Comparison of ENCODE assay signal across 27 cellular contexts in the genomic region with DNA sequence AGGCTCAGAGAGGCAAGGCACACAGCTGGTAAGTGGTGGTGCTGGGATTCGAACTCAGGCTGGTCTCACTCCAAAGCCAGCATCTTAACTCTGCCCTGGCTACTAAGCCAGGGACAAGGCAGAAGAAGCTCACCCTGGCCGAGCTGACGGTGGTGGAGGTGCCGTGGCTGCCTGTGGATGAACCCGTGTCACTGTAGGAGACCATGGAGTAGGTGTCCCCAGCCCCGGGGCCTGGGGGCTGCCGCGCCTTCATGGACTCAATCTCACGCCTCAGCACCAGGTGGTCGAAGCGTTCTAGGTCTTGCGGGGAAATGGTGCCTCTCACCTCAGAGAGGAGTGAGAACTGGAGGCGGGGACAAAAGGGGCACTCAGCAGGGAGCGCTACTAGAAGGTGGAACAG.
"Had no signal": no experiment of that assay in that cellular context is flagged by ENCODE, and none has a peak within 500 bp of the region (broad histone marks: within the 10 kb centered on the region; RNA-seq: fewer than 3 reads in every experiment).

No MANE protein-coding gene starts in this region.

- ATAC-seq: foreskin keratinocyte; gastroesophageal sphincter; heart right ventricle; left cardiac atrium; left lung; naive thymus-derived CD8-positive, alpha-beta T cell; psoas muscle; right cardiac atrium; stimulated activated naive B cell treated with anti-CD40 and anti-IgM and Interleukin-4, amounts not matched to agents 10 μg/mL and 1 μg/mL and 100 μg/mL, for 72 hours had no signal

- H3K9me3 ChIP-seq: esophagus muscularis mucosa, gastroesophageal sphincter, heart right ventricle, left lung, ovary, psoas muscle, thoracic aorta, tibial nerve, upper lobe of left lung, uterus had no signal

- H3K4me1 ChIP-seq: esophagus muscularis mucosa, foreskin keratinocyte, gastroesophageal sphincter, heart right ventricle, left lung, psoas muscle, tibial nerve, upper lobe of left lung, uterus had no signal

- H3K27me3 ChIP-seq: dorsolateral prefrontal cortex, esophagus muscularis mucosa, foreskin keratinocyte, gastroesophageal sphincter, left lung, ovary, tibial nerve, upper lobe of left lung, uterus had no signal

- H3K36me3 ChIP-seq: heart right ventricle, left lung, ovary, thoracic aorta, tibial nerve, upper lobe of left lung, uterus had no signal

- DNase-seq: dorsolateral prefrontal cortex; effector CD4-positive, alpha-beta T cell; endodermal cell; foreskin keratinocyte; heart right ventricle; hippocampal formation; left cardiac atrium; mammary epithelial cell; naive thymus-derived CD8-positive, alpha-beta T cell; nephron progenitor cell; occipital lobe; psoas muscle; right cardiac atrium; stimulated activated CD4-positive, alpha-beta T cell treated with anti-CD3 and anti-CD28 coated beads, Interleukin-15, amount 100 ng/mL, for 24 hours; stimulated activated CD4-positive, alpha-beta T cell treated with anti-CD3 and anti-CD28 coated beads, Interleukin-2, amount 100 ng/mL, for 48 hours; stimulated activated naive B cell treated with anti-CD40 and anti-IgM and Interleukin-4, amounts not matched to agents 10 μg/mL and 1 μg/mL and 100 μg/mL, for 72 hours; uterus had no signal

- H3K27me3 Mint-ChIP-seq: stimulated activated naive B cell treated with anti-CD40 and anti-IgM and Interleukin-4, amounts not matched to agents 10 μg/mL and 1 μg/mL and 100 μg/mL, for 72 hours; stimulated activated naive CD8-positive, alpha-beta T cell treated with anti-CD3 and anti-CD28 coated beads, Interleukin-15, Interleukin-2, amounts not matched to agents 100 ng/mL and 50 ng/mL, for 24 hours had no signal

- H3K4me3 Mint-ChIP-seq: endodermal cell; naive thymus-derived CD8-positive, alpha-beta T cell; nephron progenitor cell; stimulated activated naive B cell treated with anti-CD40 and anti-IgM and Interleukin-4, amounts not matched to agents 10 μg/mL and 1 μg/mL and 100 μg/mL, for 72 hours; stimulated activated naive CD8-positive, alpha-beta T cell treated with anti-CD3 and anti-CD28 coated beads, Interleukin-15, Interleukin-2, amounts not matched to agents 100 ng/mL and 50 ng/mL, for 24 hours had no signal

- H3K27ac ChIP-seq: dorsolateral prefrontal cortex, epithelial cell of prostate, esophagus muscularis mucosa, foreskin keratinocyte, gastroesophageal sphincter, heart right ventricle, left lung, ovary, psoas muscle, skin epidermis, thoracic aorta, tibial nerve, upper lobe of left lung, uterus had no signal

- H3K27ac Mint-ChIP-seq: endodermal cell; nephron progenitor cell; stimulated activated naive B cell treated with anti-CD40 and anti-IgM and Interleukin-4, amounts not matched to agents 10 μg/mL and 1 μg/mL and 100 μg/mL, for 72 hours; stimulated activated naive CD8-positive, alpha-beta T cell treated with anti-CD3 and anti-CD28 coated beads, Interleukin-15, Interleukin-2, amounts not matched to agents 100 ng/mL and 50 ng/mL, for 24 hours had no signal

- H3K36me3 Mint-ChIP-seq: naive thymus-derived CD8-positive, alpha-beta T cell had no signal

- H3K4me3 ChIP-seq: dorsolateral prefrontal cortex, esophagus muscularis mucosa, gastroesophageal sphincter, heart right ventricle, left lung, ovary, psoas muscle, skin epidermis, thoracic aorta, tibial nerve, upper lobe of left lung, uterus had no signal

- H3K9me3 Mint-ChIP-seq: endodermal cell; naive thymus-derived CD8-positive, alpha-beta T cell; nephron progenitor cell; stimulated activated naive B cell treated with anti-CD40 and anti-IgM and Interleukin-4, amounts not matched to agents 10 μg/mL and 1 μg/mL and 100 μg/mL, for 72 hours; stimulated activated naive CD8-positive, alpha-beta T cell treated with anti-CD3 and anti-CD28 coated beads, Interleukin-15, Interleukin-2, amounts not matched to agents 100 ng/mL and 50 ng/mL, for 24 hours had no signal
